ENCODE assay signal across 8 cellular contexts in the genomic region with DNA sequence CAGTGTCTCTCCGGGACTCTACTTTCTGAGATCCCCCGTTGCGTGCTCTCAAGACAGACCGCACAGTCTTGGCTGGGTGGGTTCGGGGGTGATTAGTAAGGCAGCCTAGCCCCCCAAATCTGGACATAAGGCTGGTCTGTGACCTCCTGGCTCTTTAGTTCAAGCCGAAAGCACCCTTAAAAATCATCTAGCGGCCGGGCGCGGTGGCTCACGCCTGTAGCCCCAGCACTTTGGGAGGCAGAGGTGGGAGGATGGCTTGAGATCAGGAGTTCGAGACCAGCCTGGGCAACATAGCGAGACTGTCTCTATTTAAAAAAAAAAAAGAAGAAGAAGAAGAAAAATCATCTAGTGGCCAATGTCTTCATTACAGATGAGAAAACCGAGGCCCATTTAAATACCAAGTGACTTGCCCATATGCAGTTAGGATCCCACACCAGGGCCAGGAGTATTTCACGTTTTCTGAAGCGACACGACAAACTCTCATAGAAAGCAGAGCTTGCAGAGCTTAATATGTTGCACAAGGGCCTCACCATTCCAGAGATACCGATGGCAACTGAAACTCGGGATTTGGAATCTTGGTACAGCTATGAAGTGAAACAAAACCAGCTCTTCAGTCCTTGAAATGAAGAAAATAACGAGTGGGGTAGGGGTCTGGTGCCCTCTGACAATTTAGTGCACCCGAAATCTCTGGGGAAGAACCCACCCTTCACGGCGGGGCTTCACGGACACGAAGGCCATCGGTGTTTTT. TPM values are rescaled to one million over a fixed set of nuclear protein-coding genes. Genes with fewer than 3 reads are reported as not detected.
A peak's percentile ranks its signal among the peaks of the same experiment; 100 is the strongest.
DNase-seq lines count a peak whose midpoint lies in the region; ATAC-seq and TF ChIP-seq lines count a peak whose summit lies in the region.

No MANE protein-coding gene starts in this region.

- H3K9me3 ChIP-seq in HAP-1: no peaks in the 10 kb centered on the region
- no peaks in the 10 kb centered on the region for H3K9me3 ChIP-seq in RWPE2 (ENCODE audit: severe bottlenecking)
- H3K9me3 ChIP-seq in osteoblast (ENCODE audit: low read depth, low read length): no peaks in the 10 kb centered on the region

- H3K36me3 ChIP-seq in HAP-1 (replicated peaks) (peaks cover 11% of the 10 kb centered on the region), RWPE2 (ENCODE audit: low read depth) (peaks cover 14% of the 10 kb centered on the region), osteoblast (ENCODE audit: insufficient read depth, low read length) (peaks cover 7% of the 10 kb centered on the region)

- H3K27ac ChIP-seq in RWPE2 (ENCODE audit: poor library complexity, severe bottlenecking): peak overlapping the region; percentile 53
- peak overlapping the region; percentile 96 for H3K27ac ChIP-seq in osteoblast (ENCODE audit: low read depth, low read length)

- peak overlapping the region; percentile 99 for H3K4me2 ChIP-seq in osteoblast (ENCODE audit: insufficient read depth, low read length)

- H3K4me1 ChIP-seq in HAP-1: peaks cover 12% of the 10 kb centered on the region
- no peaks in the 10 kb centered on the region for H3K4me1 ChIP-seq in RWPE2 (ENCODE audit: insufficient read depth, poor library complexity, severe bottlenecking)
- H3K4me1 ChIP-seq in osteoblast (ENCODE audit: insufficient read depth, low read length): peaks cover 35% of the 10 kb centered on the region

- peaks cover 33% of the 10 kb centered on the region for H3K79me2 ChIP-seq in osteoblast (ENCODE audit: insufficient read depth, low read length)

- DNase-seq in HAP-1 (ENCODE audit: low spot score in 2 of 2) (no peak), RWPE2 (ENCODE audit: low spot score) (no peak), epithelial cell of esophagus (ENCODE audit: low read depth) (no peak), osteoblast (ENCODE audit: insufficient read length, low spot score, missing footprints) (peak; percentile 85), hypothalamus (lab: John Stamatoyannopoulos, UW) (no peak), NOMO-1 (lab: John Stamatoyannopoulos, UW; ENCODE audit: unreplicated experiment in 2 of 2) (no peak)

- peak overlapping the region; percentile 89 for H2AFZ ChIP-seq in osteoblast (ENCODE audit: low read length)

- H3K27me3 ChIP-seq in HAP-1 (ENCODE audit: low read depth): peaks cover 5% of the 10 kb centered on the region; the same call in 1 of the 2 replicates
- H3K27me3 ChIP-seq in RWPE2 (ENCODE audit: insufficient read depth, poor library complexity, severe bottlenecking): no peaks in the 10 kb centered on the region
- no peaks in the 10 kb centered on the region for H3K27me3 ChIP-seq in osteoblast (ENCODE audit: insufficient read depth, low read length)

- peaks cover 24% of the 10 kb centered on the region for H4K20me1 ChIP-seq in osteoblast (ENCODE audit: insufficient read depth, low read length)

- TF ChIP-seq CTCF in RWPE2 (IDR thresholded peaks at IDR 0.05; ENCODE audit: poor library complexity, severe bottlenecking): no peak
- no peak for TF ChIP-seq CTCF in epithelial cell of esophagus (IDR thresholded peaks at IDR 0.05; ENCODE audit: insufficient read depth, low read depth, low read length, missing control alignments)
- TF ChIP-seq CTCF in osteoblast (IDR thresholded peaks at IDR 0.05; ENCODE audit: extremely low read depth, low read depth, low read length): no peak

- in situ Hi-C loops in HAP-1 (cut with MboI; ENCODE audit: low sequenced_read_pairs): no loop called here

- H3K4me3 ChIP-seq in HAP-1 (peak overlapping the region; percentile 85), RWPE2 (ENCODE audit: severe bottlenecking) (peak overlapping the region; percentile 64), epithelial cell of esophagus (ENCODE audit: low read length) (peak overlapping the region; percentile 84), osteoblast (ENCODE audit: insufficient read depth, low read length) (peak overlapping the region; percentile 97)

- no peak; the same call in 2 of the 3 replicates for ATAC-seq in RWPE2 (ENCODE audit: low read depth)
- ATAC-seq in GM21423 (IDR thresholded peaks at IDR 0.05; ENCODE audit: unreplicated experiment): no peak
- ATAC-seq in GM18517 (IDR thresholded peaks at IDR 0.05; ENCODE audit: unreplicated experiment): no peak

RNA-seq across cellular contexts. Expression of gene HILPDA, which starts 0.7 kb away (rescaled TPM):
- 10.9 and 13.8 TPM in 2 replicates for total RNA-seq in osteoblast

RNA-seq across cellular contexts. Expression of gene METTL2B, which starts 21.6 kb away (rescaled TPM):
- 29.5 and 30.8 TPM in 2 replicates for total RNA-seq in osteoblast

RNA-seq across cellular contexts. Expression of gene IMPDH1, which starts 45.2 kb away (rescaled TPM):
- total RNA-seq in osteoblast: 31.5 and 35.8 TPM in 2 replicates
